Comparison of ENCODE assay signal across 7 cellular contexts in genomic region chr17:28718990-28719433, GRCh38. TPM values are rescaled to one million over a fixed set of nuclear protein-coding genes. Genes with fewer than 3 reads are reported as not detected.
A peak's percentile ranks its signal among the peaks of the same experiment; 100 is the strongest.
DNase-seq lines count a peak whose midpoint lies in the region; ATAC-seq and TF ChIP-seq lines count a peak whose summit lies in the region.

No MANE protein-coding gene starts in this region.

- H3K27me3 ChIP-seq in H9 (ENCODE audit: insufficient read depth, low read length) (no peaks in the 10 kb centered on the region), iPS DF 6.9 (ENCODE audit: control insufficient read depth, insufficient read depth, low read length) (no peaks in the 10 kb centered on the region)

- peak overlapping the region; percentile 67 for H3K18ac ChIP-seq in H9 (ENCODE audit: insufficient read length, low read depth, low read length)

- H3K23me2 ChIP-seq in H9 (ENCODE audit: insufficient read length, low read depth, low read length, poor library complexity, severe bottlenecking), result peaks cover 26% of the 10 kb centered on the region

- H3K9me3 Mint-ChIP-seq in H9 (no peaks in the 10 kb centered on the region; a peak in 1 of 5 replicates), WTC11 (no peaks in the 10 kb centered on the region)
- no peaks in the 10 kb centered on the region for H3K9me3 Mint-ChIP-seq in stimulated activated naive CD8-positive, alpha-beta T cell treated with anti-CD3 and anti-CD28 coated beads, Interleukin-15, amount 100 ng/mL, for 72 hours

- no peak overlapping the region for H3T11ph ChIP-seq in H9 (ENCODE audit: low read length)

- no peak overlapping the region for H4K91ac ChIP-seq in H9 (ENCODE audit: insufficient read length, low read depth, low read length)

- H2BK15ac ChIP-seq in H9 (ENCODE audit: low read depth, low read length), result no peak overlapping the region

- no peak overlapping the region for H2BK120ac ChIP-seq in H9 (ENCODE audit: low read depth, low read length, poor library complexity, severe bottlenecking)

- peak overlapping the region; percentile 87 for H3K4me2 ChIP-seq in H9 (ENCODE audit: insufficient read depth, insufficient read length, low read length)

- no peak overlapping the region for H2BK5ac ChIP-seq in H9 (ENCODE audit: insufficient read length, low read length)

- H3K27ac Mint-ChIP-seq in H9 (peak overlapping the region; percentile 99 to 100 (median 100)), WTC11 (peak overlapping the region; percentile 100)
- peak overlapping the region; percentile 98 to 99 for H3K27ac Mint-ChIP-seq in stimulated activated naive CD8-positive, alpha-beta T cell treated with anti-CD3 and anti-CD28 coated beads, Interleukin-15, amount 100 ng/mL, for 72 hours

- H3K56ac ChIP-seq in H9 (ENCODE audit: insufficient read length, low read depth, low read length), result no peak overlapping the region

- no peaks in the 10 kb centered on the region for H3K9me3 ChIP-seq in H9 (ENCODE audit: control insufficient read depth, low read depth, low read length)
- no peaks in the 10 kb centered on the region for H3K9me3 ChIP-seq in iPS DF 6.9 (ENCODE audit: control insufficient read depth, insufficient read depth, low read length)

- peaks cover 7% of the 10 kb centered on the region for H3K79me1 ChIP-seq in H9 (ENCODE audit: insufficient read depth, low read depth, low read length, poor library complexity, severe bottlenecking)

- CTCF ChIA-PET in WTC11 (lab: Charles Lee), result interaction anchor here (0.6 to 2.1 kb wide), 23 partner anchors 8 to 900 kb away, joined by 3 to 24 read pairs (median 5); partner anchors contain the start of genes BLTP2, FLOT2, NEK8 and PHF12

- H3K4me1 ChIP-seq in H9 (ENCODE audit: insufficient read depth, low read length) (0 out of 2 replicates have a peak, but pooled peaks cover 10% of the 10 kb centered on the region), iPS DF 6.9 (ENCODE audit: control insufficient read depth, insufficient read depth, low read length) (no peaks in the 10 kb centered on the region)

- H3K27ac ChIP-seq in H9 (ENCODE audit: insufficient read length, low read depth, low read length) (peak overlapping the region; percentile 42), iPS DF 6.9 (ENCODE audit: low read length) (no peak overlapping the region)

- H3K36me3 ChIP-seq in iPS DF 6.9 (ENCODE audit: control insufficient read depth, insufficient read depth, low read length), result peaks cover 33% of the 10 kb centered on the region

- peaks cover 60 to 67% (median 62%) of the 10 kb centered on the region in 3 experiments for H3K36me3 Mint-ChIP-seq in H9 (ENCODE audit: insufficient read depth in 1 of 3, low read depth in 3 of 3)
- H3K36me3 Mint-ChIP-seq in WTC11, result peaks cover 60% of the 10 kb centered on the region

- H4K20me1 ChIP-seq in H9 (ENCODE audit: control insufficient read depth, insufficient read depth, insufficient read length), result no peaks in the 10 kb centered on the region

- POLR2A ChIA-PET in WTC11 (lab: Charles Lee), result interaction anchor here (0.7 to 2.5 kb wide), 13 partner anchors 8 to 232 kb away, joined by 3 to 56 read pairs (median 5); partner anchors contain the start of genes FLOT2, NEK8, PHF12 and PROCA1

- WGBS in H9 (ENCODE audit: extremely low coverage, insufficient read length, low lambda C conversion rate), result no CpG with 5 or more reads among the region's 19 CpGs
- WGBS in iPS DF 6.9 (ENCODE audit: insufficient coverage, insufficient read length), result no CpG with 5 or more reads among the region's 19 CpGs

- H3K4me3 ChIP-seq in iPS DF 6.9 (ENCODE audit: low read length), result peak overlapping the region; percentile 57; the same call in 1 of the 2 replicates

- H3K9ac ChIP-seq in H9 (ENCODE audit: extremely low read depth, insufficient read length, low read length), result peak overlapping the region; percentile 84

- no peak overlapping the region for H2BK20ac ChIP-seq in H9 (ENCODE audit: low read depth, low read length, poor library complexity, severe bottlenecking)

- H4K5ac ChIP-seq in H9 (ENCODE audit: insufficient read length, low read depth, low read length), result no peak overlapping the region

- H2AK5ac ChIP-seq in H9 (ENCODE audit: insufficient read length, low read length), result no peak overlapping the region

- DNase-seq in H9, result no peak
- no peak for DNase-seq in WTC11 (ENCODE audit: low spot score)
- DNase-seq in iPS DF 6.9 (ENCODE audit: low read depth, low spot score), result no peak
- DNase-seq in stimulated activated naive CD8-positive, alpha-beta T cell treated with anti-CD3 and anti-CD28 coated beads, Interleukin-15, amount 100 ng/mL, for 72 hours, result no peak
- no peak for DNase-seq in NCI-H446 treated with DMSO at 0.1 percent for 48 hours (lab: John Stamatoyannopoulos, UW)
- DNase-seq in NCI-H2227 treated with DMSO at 0.1 percent for 48 hours (lab: John Stamatoyannopoulos, UW), result no peak

- no peak overlapping the region for H3K23ac ChIP-seq in H9 (ENCODE audit: insufficient read length, low read depth, low read length)

- H2AFZ ChIP-seq in H9 (ENCODE audit: low read length), result no peak overlapping the region

- no peak overlapping the region for H2BK12ac ChIP-seq in H9 (ENCODE audit: insufficient read length, low read depth, low read length)

- peaks cover 35 to 62% of the 10 kb centered on the region in 2 experiments for H3K4me1 Mint-ChIP-seq in H9
- H3K4me1 Mint-ChIP-seq in WTC11, result peaks cover 55% of the 10 kb centered on the region
- H3K4me1 Mint-ChIP-seq in stimulated activated naive CD8-positive, alpha-beta T cell treated with anti-CD3 and anti-CD28 coated beads, Interleukin-15, amount 100 ng/mL, for 72 hours, result peaks cover 55% of the 10 kb centered on the region

- no peak overlapping the region for H3K4ac ChIP-seq in H9 (ENCODE audit: low read depth, low read length)

- H3K27me3 Mint-ChIP-seq in H9 (ENCODE audit: low read depth) (no peaks in the 10 kb centered on the region), WTC11 (ENCODE audit: low read depth) (no peaks in the 10 kb centered on the region)
- peaks cover 44% of the 10 kb centered on the region for H3K27me3 Mint-ChIP-seq in stimulated activated naive CD8-positive, alpha-beta T cell treated with anti-CD3 and anti-CD28 coated beads, Interleukin-15, amount 100 ng/mL, for 72 hours

- ATAC-seq in WTC11 (no peak), GM18861 (IDR thresholded peaks at IDR 0.05; ENCODE audit: unreplicated experiment) (no peak)
- peak; percentile 1 for ATAC-seq in stimulated activated naive CD8-positive, alpha-beta T cell treated with anti-CD3 and anti-CD28 coated beads, Interleukin-15, amount 100 ng/mL, for 72 hours

- peaks cover 24% of the 10 kb centered on the region; the same call in 1 of the 2 replicates for H3K79me2 ChIP-seq in H9 (ENCODE audit: insufficient read depth, low read length)

- H3K14ac ChIP-seq in H9 (ENCODE audit: insufficient read depth, low read length), result peak overlapping the region; percentile 55

- no peak for TF ChIP-seq CTCF in H9 (conservative IDR thresholded peaks at IDR 0.05)
- no peak for TF ChIP-seq CTCF in WTC11 (IDR thresholded peaks at IDR 0.05)

- H3K4me3 Mint-ChIP-seq in H9, result peak overlapping the region; percentile 99
- H3K4me3 Mint-ChIP-seq in WTC11, result peak overlapping the region; percentile 100
- peak overlapping the region; percentile 97 to 100 for H3K4me3 Mint-ChIP-seq in stimulated activated naive CD8-positive, alpha-beta T cell treated with anti-CD3 and anti-CD28 coated beads, Interleukin-15, amount 100 ng/mL, for 72 hours

- H4K8ac ChIP-seq in H9 (replicated peaks; ENCODE audit: insufficient read length, low read depth, low read length), result no peak overlapping the region

TF ChIP-seq in WTC11, 78 proteins besides CTCF, POLR2A, EP300 and RAD21 (continues in another document):
- TF ChIP-seq ZNF425 (CRISPR knock-in tag; conservative IDR thresholded peaks at IDR 0.05) (no peak), JUN (CRISPR knock-in tag; IDR thresholded peaks at IDR 0.05) (no peak), NR2C2 (CRISPR knock-in tag; IDR thresholded peaks at IDR 0.05) (no peak)

RNA-seq across cellular contexts. Expression of gene RPL23A, which starts 0.8 kb away (rescaled TPM):
- total RNA-seq in H9 (2021), result 2,008 and 2,053 TPM in 2 replicates
- total RNA-seq in WTC11 (2021), result 1,832 to 2,055 TPM (median 2,048 TPM) in 3 replicates

RNA-seq across cellular contexts. Expression of gene RAB34, which starts 1.3 kb away (rescaled TPM):
- total RNA-seq in H9 (2021) (189 and 190 TPM in 2 replicates), WTC11 (2021) (153 to 181 TPM (median 162 TPM) in 3 replicates)

RNA-seq across cellular contexts. Expression of gene TLCD1, which starts 7.0 kb away (rescaled TPM):
- total RNA-seq in H9 (2021) (46.4 and 50.7 TPM in 2 replicates), WTC11 (2021) (36.0 to 41.2 TPM (median 36.5 TPM) in 3 replicates)

RNA-seq across cellular contexts. Expression of gene PROCA1, which starts 7.3 kb away (rescaled TPM):
- total RNA-seq in H9 (2021) (14.2 and 15.0 TPM in 2 replicates), WTC11 (2021) (28.4 to 33.9 TPM (median 31.7 TPM) in 3 replicates)

RNA-seq across cellular contexts. Expression of gene NEK8, which starts 9.6 kb away (rescaled TPM):
- total RNA-seq in H9 (2021) (16.6 and 18.8 TPM in 2 replicates), WTC11 (2021) (17.9 to 25.0 TPM (median 18.6 TPM) in 3 replicates)
